ENCODE assay signal across 15 cellular contexts in genomic region chr1:224459051-224459450, GRCh38. TPM values are rescaled to one million over a fixed set of nuclear protein-coding genes. Genes with fewer than 3 reads are reported as not detected.
A peak's percentile ranks its signal among the peaks of the same experiment; 100 is the strongest.
DNase-seq lines count a peak whose midpoint lies in the region; ATAC-seq and TF ChIP-seq lines count a peak whose summit lies in the region.
"Had no signal": no experiment of that assay in that cellular context is flagged by ENCODE, and none has a peak within 500 bp of the region (broad histone marks: within the 10 kb centered on the region; RNA-seq: fewer than 3 reads in every experiment).

No MANE protein-coding gene starts in this region.

- intact Hi-C loops in left ventricle myocardium inferior (cut with micrococcal nuclease) (no loop called here), cardiac septum (cut with DNase I) (loop anchor here (5.0 kb wide), 1 partner anchor 43 kb away; no protein-coding TSS in a partner anchor), dorsolateral prefrontal cortex (cut with DNase I) (loop anchor here in 1 of 2 donors (5.0 kb wide), 3 partner anchors 102 to 347 kb away; partner anchors contain the start of genes CNIH4, FBXO28 and NVL)

- no peaks in the 10 kb centered on the region for H3K79me2 ChIP-seq in MM.1S (ENCODE audit: low read length)

- no peak overlapping the region for H3K4me3 ChIP-seq in left ventricle myocardium inferior
- no peak overlapping the region for H3K4me3 ChIP-seq in dorsolateral prefrontal cortex
- no peak overlapping the region for H3K4me3 ChIP-seq in MM.1S (ENCODE audit: low read length)
- H3K4me3 ChIP-seq: SK-N-MC had no signal

- DNase-seq in left ventricle myocardium inferior: no peak
- DNase-seq in cardiac septum (ENCODE audit: low spot score): no peak
- peak in 1 of 10 donors; percentile 30 for DNase-seq in dorsolateral prefrontal cortex
- peak; percentile 17 for DNase-seq in mucosa of gallbladder (ENCODE audit: low spot score)
- no peak for DNase-seq in effector CD8-positive, alpha-beta T cell (lab: John Stamatoyannopoulos, UW)
- DNase-seq in SK-N-DZ (ENCODE audit: low spot score): no peak
- DNase-seq in MM.1S: no peak
- DNase-seq: activated CD4-positive, CD25-positive, alpha-beta regulatory T cell; DND-41; effector memory CD4-positive, alpha-beta T cell; GOT3; NCI-H2081 treated with DMSO at 0.1 percent for 48 hours; stimulated activated CD4-positive, alpha-beta T cell treated with anti-CD3 and anti-CD28 coated beads, Interleukin-15, amount 100 ng/mL, for 24 hours had no signal

- no peak overlapping the region for H3K4me2 ChIP-seq in MM.1S (ENCODE audit: low read depth, low read length)

- peak overlapping the region; percentile 40 for H3K27ac ChIP-seq in left ventricle myocardium inferior (replicated peaks)
- peak overlapping the region in 49 of 59 donors; percentile 9 to 85 (median 62) for H3K27ac ChIP-seq in dorsolateral prefrontal cortex
- H3K27ac ChIP-seq in MM.1S (ENCODE audit: low read length): no peak overlapping the region
- H3K27ac ChIP-seq: SK-N-MC had no signal

- no peaks in the 10 kb centered on the region for H3K9me3 ChIP-seq in left ventricle myocardium inferior (replicated peaks)
- no peaks in the 10 kb centered on the region for H3K9me3 ChIP-seq in MM.1S (replicated peaks; ENCODE audit: insufficient read depth, low read length)

- H3F3A ChIP-seq in MM.1S (ENCODE audit: insufficient read depth, low read length): peaks cover 8% of the 10 kb centered on the region; the same call in 1 of the 2 replicates

- no peaks in the 10 kb centered on the region for H4K20me1 ChIP-seq in MM.1S (ENCODE audit: insufficient read depth, low read length)

- H3K4me1 ChIP-seq in left ventricle myocardium inferior (peaks cover 30% of the 10 kb centered on the region), MM.1S (ENCODE audit: low read length) (no peaks in the 10 kb centered on the region)

- no peaks in the 10 kb centered on the region for H3K27me3 ChIP-seq in left ventricle myocardium inferior (ENCODE audit: low read depth)
- H3K27me3 ChIP-seq in dorsolateral prefrontal cortex: no peaks in the 10 kb centered on the region
- no peaks in the 10 kb centered on the region for H3K27me3 ChIP-seq in MM.1S (replicated peaks; ENCODE audit: insufficient read depth, low read length)

- no peak overlapping the region for H3K9ac ChIP-seq in MM.1S (ENCODE audit: low read length)

- no peak for TF ChIP-seq CTCF in left ventricle myocardium inferior (IDR thresholded peaks at IDR 0.05; ENCODE audit: borderline replicate concordance)
- TF ChIP-seq CTCF in dorsolateral prefrontal cortex (IDR thresholded peaks at IDR 0.05 in 54 of 56, conservative IDR thresholded peaks at IDR 0.05 in 2 of 56; ENCODE audit: low read depth in 1 of 56, partially characterized antibody in 56 of 56): no peak
- no peak for TF ChIP-seq CTCF in MM.1S (IDR thresholded peaks at IDR 0.05; ENCODE audit: low read length)

- no peaks in the 10 kb centered on the region for H3K9me2 ChIP-seq in MM.1S (replicated peaks; ENCODE audit: insufficient read depth, low read length)

- H2AFZ ChIP-seq in MM.1S (ENCODE audit: low read length): no peak overlapping the region

- ATAC-seq in HG03520 (IDR thresholded peaks at IDR 0.05; ENCODE audit: unreplicated experiment): no peak

- no peaks in the 10 kb centered on the region for H3K36me3 ChIP-seq in left ventricle myocardium inferior
- H3K36me3 ChIP-seq in MM.1S (replicated peaks; ENCODE audit: insufficient read depth, low read length): no peaks in the 10 kb centered on the region

RNA-seq across cellular contexts. Expression of gene WDR26, which starts 24.5 kb away (rescaled TPM):
- total RNA-seq in left ventricle myocardium inferior: 60.7 TPM
- 61.8 TPM for total RNA-seq in cardiac septum
- 10 to 100 TPM; 54.5 to 95.7 (median 71.1) TPM for total RNA-seq in dorsolateral prefrontal cortex
- total RNA-seq in mucosa of gallbladder: 63.8 TPM
- polyA plus RNA-seq in SK-N-DZ (2014; cell fraction: cytosol; rRNA removed): 31.4 and 38.1 TPM in 2 replicates
- polyA plus RNA-seq in SK-N-DZ (2014; cell fraction: nucleus; rRNA removed): 39.3 and 46.6 TPM in 2 replicates
